ENCODE assay signal across 10 cellular contexts in the genomic region with DNA sequence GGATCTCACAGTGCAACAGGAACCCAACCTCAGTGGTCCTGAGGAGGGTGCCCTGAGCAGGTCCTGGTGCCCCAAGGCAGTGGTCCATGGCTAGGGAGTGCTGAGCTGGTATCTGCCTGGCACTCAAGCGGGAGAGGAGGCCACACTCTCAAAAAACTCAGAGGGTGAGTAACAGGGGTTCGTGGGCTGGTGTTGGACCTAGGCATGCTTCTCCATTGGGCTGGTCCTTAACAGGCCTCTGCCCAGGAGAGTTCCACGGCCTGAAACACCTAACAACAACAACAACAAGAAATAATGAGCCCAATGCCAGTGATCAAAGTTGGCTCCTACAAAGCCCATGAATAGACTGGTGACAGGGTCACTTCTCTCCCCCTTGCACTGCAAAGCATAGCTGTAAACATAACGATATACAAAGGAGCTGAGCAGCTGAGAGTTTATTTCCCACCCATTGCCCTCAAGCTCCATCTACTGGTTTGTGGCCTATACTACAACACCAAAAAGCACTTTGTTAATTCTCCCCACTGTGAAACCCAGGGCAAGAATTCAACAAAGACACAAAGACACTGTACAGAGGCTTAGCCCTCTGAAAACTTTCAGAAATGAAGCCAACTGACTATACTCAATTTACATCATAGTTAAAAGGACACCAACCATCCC.
DNase-seq lines count a peak whose midpoint lies in the region; ATAC-seq and TF ChIP-seq lines count a peak whose summit lies in the region.
"Had no signal": no experiment of that assay in that cellular context is flagged by ENCODE, and none has a peak within 500 bp of the region (broad histone marks: within the 10 kb centered on the region; RNA-seq: fewer than 3 reads in every experiment).

No MANE protein-coding gene starts in this region.

- H3K27me3 ChIP-seq in MM.1S (replicated peaks; ENCODE audit: insufficient read depth, low read length): no peaks in the 10 kb centered on the region
- H3K27me3 ChIP-seq in upper lobe of left lung: no peaks in the 10 kb centered on the region

- H3K4me1 ChIP-seq in MM.1S (ENCODE audit: low read length) (no peaks in the 10 kb centered on the region), upper lobe of left lung (no peaks in the 10 kb centered on the region)

- H3K4me3 ChIP-seq in MM.1S (ENCODE audit: low read length) (no peak overlapping the region), epithelial cell of esophagus (ENCODE audit: low read length) (no peak overlapping the region), upper lobe of left lung (no peak overlapping the region)

- H3K4me2 ChIP-seq in MM.1S (ENCODE audit: low read depth, low read length): no peak overlapping the region

- H3K9me3 ChIP-seq in MM.1S (replicated peaks; ENCODE audit: insufficient read depth, low read length): no peaks in the 10 kb centered on the region
- no peaks in the 10 kb centered on the region for H3K9me3 ChIP-seq in upper lobe of left lung

- H3K9ac ChIP-seq in MM.1S (ENCODE audit: low read length): no peak overlapping the region

- TF ChIP-seq CTCF in C4-2B (conservative IDR thresholded peaks at IDR 0.05): peak; percentile 19
- peak; percentile 65 for TF ChIP-seq CTCF in MM.1S (IDR thresholded peaks at IDR 0.05; ENCODE audit: low read length)
- TF ChIP-seq CTCF in epithelial cell of esophagus (IDR thresholded peaks at IDR 0.05; ENCODE audit: insufficient read depth, low read depth, low read length, missing control alignments): peak; percentile 89
- TF ChIP-seq CTCF in upper lobe of left lung (IDR thresholded peaks at IDR 0.05): no peak

- H3K27ac ChIP-seq in C4-2B (no peak overlapping the region), MM.1S (ENCODE audit: low read length) (no peak overlapping the region), upper lobe of left lung (no peak overlapping the region)

- no peaks in the 10 kb centered on the region; the same call in 1 of the 2 replicates for H4K20me1 ChIP-seq in MM.1S (ENCODE audit: insufficient read depth, low read length)

- H2AFZ ChIP-seq in MM.1S (ENCODE audit: low read length): 0 out of 2 replicates have a peak overlapping the region, but pooled peaks have one; percentile 22

- peak; percentile 68 for ATAC-seq in GM19351 (IDR thresholded peaks at IDR 0.05; ENCODE audit: unreplicated experiment)
- ATAC-seq in GM21423 (IDR thresholded peaks at IDR 0.05; ENCODE audit: unreplicated experiment): no peak
- ATAC-seq in upper lobe of left lung (ENCODE audit: low FRiP score in 2 of 2): no peak
- no peak for ATAC-seq in HG02970 (IDR thresholded peaks at IDR 0.05; ENCODE audit: low FRiP score, unreplicated experiment)

- WGBS in upper lobe of left lung, 2 donors: 57 to 59% methylated on average over 4 of the region's 4 CpGs

- no peaks in the 10 kb centered on the region for H3K79me2 ChIP-seq in MM.1S (ENCODE audit: low read length)

- no peaks in the 10 kb centered on the region for H3K36me3 ChIP-seq in MM.1S (replicated peaks; ENCODE audit: insufficient read depth, low read length)
- no peaks in the 10 kb centered on the region for H3K36me3 ChIP-seq in upper lobe of left lung

- no peaks in the 10 kb centered on the region for H3K9me2 ChIP-seq in MM.1S (replicated peaks; ENCODE audit: insufficient read depth, low read length)

- TF ChIP-seq EP300 in upper lobe of left lung (IDR thresholded peaks at IDR 0.05): no peak

- no peak for TF ChIP-seq POLR2A in upper lobe of left lung (IDR thresholded peaks at IDR 0.05)

- H3F3A ChIP-seq in MM.1S (ENCODE audit: insufficient read depth, low read length): no peaks in the 10 kb centered on the region

- DNase-seq in MM.1S: peak; percentile 50
- peak; percentile 49 for DNase-seq in epithelial cell of esophagus (ENCODE audit: low read depth)
- DNase-seq in activated effector memory CD4-positive, alpha-beta T cell treated with Interleukin-2 at 50 U/mL for 16 hours: no peak
- no peak for DNase-seq in upper lobe of left lung
- DNase-seq: aorta; stimulated activated CD4-positive, alpha-beta T cell treated with anti-CD3 and anti-CD28 coated beads, Interleukin-15, amount 100 ng/mL, for 24 hours had no signal

Comparison
In these comparisons a context has a peak if more than half of its experiments do, and no peak if none do; other contexts are left out.
1. CTCF ChIP-seq: peak in C4-2B (single experiment), MM.1S (single experiment) and epithelial cell of esophagus (single experiment); none in upper lobe of left lung (0 of 6).
2. DNase-seq: peak in MM.1S (single experiment) and epithelial cell of esophagus (single experiment); none in activated effector memory CD4-positive, alpha-beta T cell treated with Interleukin-2 at 50 U/mL for 16 hours (single experiment) and upper lobe of left lung (0 of 2).